13 cellular contexts compared by ENCODE assay signal in the genomic region with DNA sequence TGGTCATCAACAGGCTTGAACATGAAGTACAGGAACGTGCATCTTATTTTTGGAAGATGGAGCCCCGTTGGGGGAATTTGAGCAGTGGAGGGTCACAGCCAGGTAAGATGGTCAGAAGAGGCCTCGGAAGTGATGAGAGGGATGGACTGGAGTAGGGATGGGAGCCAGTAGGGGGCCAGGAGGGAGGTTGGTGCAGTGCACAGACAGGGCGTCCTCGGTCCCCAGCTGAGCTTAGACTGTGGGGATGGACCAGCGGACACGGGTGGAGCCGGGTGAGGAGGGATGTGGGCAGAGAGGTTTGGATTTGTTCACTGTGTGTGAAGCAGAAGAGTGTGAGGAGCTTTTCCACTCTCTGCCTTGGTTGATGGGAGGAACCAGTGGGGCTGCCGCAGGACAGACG. TPM values are rescaled to one million over a fixed set of nuclear protein-coding genes. Genes with fewer than 3 reads are reported as not detected.
DNase-seq lines count a peak whose midpoint lies in the region; ATAC-seq and TF ChIP-seq lines count a peak whose summit lies in the region.
"Had no signal": no experiment of that assay in that cellular context is flagged by ENCODE, and none has a peak within 500 bp of the region (broad histone marks: within the 10 kb centered on the region; RNA-seq: fewer than 3 reads in every experiment).

No MANE protein-coding gene starts in this region.

- BruUV-seq in Calu3 (replicated peaks; lab: Mats Ljungman, UMichigan) = no TSS peak

- DNase-seq in Calu3 = no peak
- no peak for DNase-seq in WTC11 (ENCODE audit: low spot score)
- no peak for DNase-seq in fibroblast of lung (ENCODE audit: low read depth in 2 of 2)
- DNase-seq in progenitor cell of endocrine pancreas (ENCODE audit: low spot score, unreplicated experiment) = no peak
- no peak for DNase-seq in stimulated activated CD8-positive, alpha-beta memory T cell treated with anti-CD3 and anti-CD28 coated beads, Interleukin-4, amount 100 ng/mL, for 48 hours
- DNase-seq in GM23248 = no peak
- DNase-seq in amniotic stem cell (lab: John Stamatoyannopoulos, UW) = no peak
- DNase-seq in Right ventricle myocardium superior = no peak
- DNase-seq: cortex of kidney, left ventricle myocardium inferior, NCI-H187 treated with DMSO at 0.1 percent for 48 hours, retina had no signal

- H3K27me3 Mint-ChIP-seq in Calu3 (ENCODE audit: unreplicated experiment) (no peaks in the 10 kb centered on the region), WTC11 (ENCODE audit: low read depth) (no peaks in the 10 kb centered on the region; the same call in 1 of the 2 replicates), progenitor cell of endocrine pancreas (no peaks in the 10 kb centered on the region)

- intact Hi-C loops in Calu3 (cut with micrococcal nuclease; ENCODE audit: unreplicated experiment) = no loop called here
- intact Hi-C loops in Right ventricle myocardium superior (cut with DNase I) = no loop called here

- 80% methylated on average over 10 of the region's 10 CpGs for WGBS in GM23248 (ENCODE audit: low coverage in 1 of 2, low lambda C conversion rate in 2 of 2, missing lambda C conversion rate in 2 of 2), 2 experiments

- H2AFZ ChIP-seq in fibroblast of lung (ENCODE audit: low read length) (no peak overlapping the region), GM23248 (no peak overlapping the region)

- peaks cover 32% of the 10 kb centered on the region for H3F3A ChIP-seq in GM23248 (ENCODE audit: insufficient read depth)

- H3K9me3 Mint-ChIP-seq in Calu3 (ENCODE audit: low read depth, unreplicated experiment) (no peaks in the 10 kb centered on the region), WTC11 (no peaks in the 10 kb centered on the region), progenitor cell of endocrine pancreas (ENCODE audit: low read depth) (no peaks in the 10 kb centered on the region)

- H3K27ac ChIP-seq in fibroblast of lung (ENCODE audit: insufficient read depth, low read length) (peak overlapping the region; percentile 61), GM23248 (no peak overlapping the region)

- peaks cover 29% of the 10 kb centered on the region for H3K79me2 ChIP-seq in fibroblast of lung (ENCODE audit: control insufficient read depth, insufficient read depth, low read length)
- H3K79me2 ChIP-seq in GM23248 (ENCODE audit: insufficient read depth) = peaks cover 62% of the 10 kb centered on the region

- H3K27ac Mint-ChIP-seq in Calu3 (ENCODE audit: unreplicated experiment) = peak overlapping the region; percentile 56
- H3K27ac Mint-ChIP-seq in WTC11 = peak overlapping the region; percentile 65
- H3K27ac Mint-ChIP-seq in progenitor cell of endocrine pancreas = peak overlapping the region; percentile 98

- H3K4me1 ChIP-seq in fibroblast of lung (ENCODE audit: control insufficient read depth, extremely low read depth, insufficient read depth, low read length) = peaks cover 26% of the 10 kb centered on the region
- H3K4me1 ChIP-seq in GM23248 (ENCODE audit: insufficient read depth) = peaks cover 11% of the 10 kb centered on the region

- POLR2A ChIA-PET in WTC11 (lab: Charles Lee) = no interaction called here

- H3K4me2 ChIP-seq in fibroblast of lung (ENCODE audit: extremely low read depth, insufficient read depth, low read length) (no peak overlapping the region), GM23248 (ENCODE audit: unreplicated experiment) (no peak overlapping the region)

- H3K9me3 ChIP-seq in fibroblast of lung (ENCODE audit: control insufficient read depth, insufficient read depth, low read depth, low read length) (no peaks in the 10 kb centered on the region), GM23248 (ENCODE audit: low read depth) (no peaks in the 10 kb centered on the region)
- H3K9me3 ChIP-seq: left ventricle myocardium inferior had no signal

- peaks cover 54% of the 10 kb centered on the region for H3K36me3 Mint-ChIP-seq in Calu3 (ENCODE audit: insufficient read depth, unreplicated experiment)
- H3K36me3 Mint-ChIP-seq in WTC11 = peaks cover 27% of the 10 kb centered on the region
- peaks cover 18% of the 10 kb centered on the region for H3K36me3 Mint-ChIP-seq in progenitor cell of endocrine pancreas (ENCODE audit: insufficient read depth)

- TF ChIP-seq CTCF in Calu3 (IDR thresholded peaks at IDR 0.05; ENCODE audit: unreplicated experiment) (no peak), WTC11 (IDR thresholded peaks at IDR 0.05) (no peak), fibroblast of lung (conservative IDR thresholded peaks at IDR 0.05 in 1 of 2, IDR thresholded peaks at IDR 0.05 in 1 of 2; ENCODE audit: low read depth in 1 of 2, low read length in 2 of 2) (no peak), progenitor cell of endocrine pancreas (IDR thresholded peaks at IDR 0.05; ENCODE audit: unreplicated experiment) (no peak)

- H3K4me3 Mint-ChIP-seq in Calu3 (ENCODE audit: low read depth, unreplicated experiment) = peak overlapping the region; percentile 37
- H3K4me3 Mint-ChIP-seq in WTC11 = no peak overlapping the region
- H3K4me3 Mint-ChIP-seq in progenitor cell of endocrine pancreas (ENCODE audit: low read depth) = peak overlapping the region; percentile 55

- no peaks in the 10 kb centered on the region for H3K27me3 ChIP-seq in fibroblast of lung (ENCODE audit: control insufficient read depth, insufficient read depth, low read length)
- H3K27me3 ChIP-seq in GM23248 (replicated peaks; ENCODE audit: insufficient read depth) = no peaks in the 10 kb centered on the region

- H3K9me2 ChIP-seq in GM23248 (ENCODE audit: insufficient read depth) = no peaks in the 10 kb centered on the region

- ATAC-seq in WTC11 (no peak), Right ventricle myocardium superior (ENCODE audit: poor library complexity) (no peak)

- peaks cover 20% of the 10 kb centered on the region for H3K36me3 ChIP-seq in fibroblast of lung (ENCODE audit: control insufficient read depth, insufficient read depth, low read length)
- H3K36me3 ChIP-seq in GM23248 (ENCODE audit: low read depth) = peaks cover 14% of the 10 kb centered on the region; the same call in 1 of the 2 replicates

- in situ Hi-C loops in GM23248 (cut with MboI) = no loop called here

- H4K20me1 ChIP-seq in fibroblast of lung (ENCODE audit: control insufficient read depth, extremely low read depth, insufficient read depth, low read length) (no peaks in the 10 kb centered on the region), GM23248 (ENCODE audit: insufficient read depth) (peaks cover 11% of the 10 kb centered on the region; the same call in 1 of the 2 replicates)

- H3K4me3 ChIP-seq in fibroblast of lung (replicated peaks in 1 of 4; ENCODE audit: control extremely low read depth in 1 of 4, insufficient read depth in 1 of 4, low read depth in 3 of 4, low read length in 4 of 4) = no peak overlapping the region
- H3K4me3 ChIP-seq in GM23248 = no peak overlapping the region
- H3K4me3 ChIP-seq: left ventricle myocardium inferior had no signal

- H3K9ac ChIP-seq in fibroblast of lung (ENCODE audit: insufficient read depth, low read length) (no peak overlapping the region), GM23248 (no peak overlapping the region)

- CTCF ChIA-PET in Calu3 (lab: Charles Lee) = interaction anchor here (0.8 to 2.4 kb wide), 5 partner anchors 11 to 418 kb away, joined by 3 to 14 read pairs (median 5); a partner anchor contains a TSS
- CTCF ChIA-PET in WTC11 (lab: Charles Lee) = interaction anchor here (1.2 to 1.4 kb wide), 2 partner anchors 20 to 55 kb away, joined by 5 read pairs; a partner anchor contains a TSS

- H3K4me1 Mint-ChIP-seq in Calu3 (ENCODE audit: low read depth, unreplicated experiment) (peaks cover 46% of the 10 kb centered on the region), WTC11 (peaks cover 20% of the 10 kb centered on the region), progenitor cell of endocrine pancreas (ENCODE audit: low read depth) (peaks cover 36% of the 10 kb centered on the region)

RNA-seq across cellular contexts. Expression of a gene that starts 10.6 kb away (rescaled TPM):
- total RNA-seq in Calu3 (2022) (825 and 841 TPM in 2 replicates), WTC11 (2021) (1,828 to 2,106 TPM (median 2,018 TPM) in 3 replicates), fibroblast of lung (2,583 and 2,622 TPM in 2 replicates), progenitor cell of endocrine pancreas (1,160 and 1,179 TPM in 2 replicates), Right ventricle myocardium superior (651 TPM)
- polyA plus RNA-seq in fibroblast of lung (1,242 and 1,509 TPM in 2 replicates), GM23248 (2016; fragmentation: Nextera tagmentation; extraction: Ambion mirVana) (395 and 404 TPM in 2 replicates)
- 2,144 and 2,333 TPM in 2 replicates for polyA plus RNA-seq in fibroblast of lung (2012)
- 789 and 917 TPM in 2 replicates for polyA minus RNA-seq in fibroblast of lung (ENCODE audit: low replicate concordance)
- total RNA-seq in GM23248 (2014; rRNA removed; shearing (Covaris generic)) = 1,319 and 1,498 TPM in 2 replicates

RNA-seq across cellular contexts. Expression of a gene that starts 11.6 kb away (rescaled TPM):
- total RNA-seq in Calu3 (2022) (not detected in 2 replicates), WTC11 (2021) (not detected in 3 replicates), fibroblast of lung (not detected in 2 replicates), progenitor cell of endocrine pancreas (0.50 TPM in 1 of 2 replicates, not detected in the other), Right ventricle myocardium superior (3.6 TPM)
- polyA plus RNA-seq in fibroblast of lung (not detected in 2 replicates), GM23248 (2016; fragmentation: Nextera tagmentation; extraction: Ambion mirVana) (0.13 and 0.53 TPM in 2 replicates)
- polyA plus RNA-seq in fibroblast of lung (2012) = 0.05 and 0.21 TPM in 2 replicates
- polyA minus RNA-seq in fibroblast of lung (ENCODE audit: low replicate concordance) = not detected in 2 replicates
- total RNA-seq in GM23248 (2014; rRNA removed; shearing (Covaris generic)) = not detected in 2 replicates
- total RNA-seq: HT1080 had no signal

RNA-seq across cellular contexts. Expression of a gene that starts 20.1 kb away (rescaled TPM):
- total RNA-seq in Calu3 (2022) = 52.2 and 53.0 TPM in 2 replicates
- 32.0 to 34.3 TPM (median 32.5 TPM) in 3 replicates for total RNA-seq in WTC11 (2021)
- 57.8 and 61.6 TPM in 2 replicates for total RNA-seq in fibroblast of lung
- 22.5 and 30.5 TPM in 2 replicates for polyA plus RNA-seq in fibroblast of lung
- 35.7 and 54.4 TPM in 2 replicates for polyA plus RNA-seq in fibroblast of lung (2012)
- polyA minus RNA-seq in fibroblast of lung (ENCODE audit: low replicate concordance) = 51.2 and 71.5 TPM in 2 replicates
- total RNA-seq in progenitor cell of endocrine pancreas = 38.6 and 39.7 TPM in 2 replicates
- total RNA-seq in GM23248 (2014; rRNA removed; shearing (Covaris generic)) = 102 and 105 TPM in 2 replicates
- polyA plus RNA-seq in GM23248 (2016; fragmentation: Nextera tagmentation; extraction: Ambion mirVana) = 90.0 TPM in 2 replicates
- total RNA-seq in Right ventricle myocardium superior = 14.3 TPM

RNA-seq across cellular contexts. Expression of a gene that starts 21.8 kb away (rescaled TPM):
- total RNA-seq in Calu3 (2022) = 287 and 323 TPM in 2 replicates
- total RNA-seq in WTC11 (2021) = 109 to 126 TPM (median 113 TPM) in 3 replicates
- total RNA-seq in fibroblast of lung = 25.2 and 41.1 TPM in 2 replicates
- polyA plus RNA-seq in fibroblast of lung = 28.6 and 42.0 TPM in 2 replicates
- polyA plus RNA-seq in fibroblast of lung (2012) = 80.8 and 130 TPM in 2 replicates
- 79.6 and 123 TPM in 2 replicates for polyA minus RNA-seq in fibroblast of lung (ENCODE audit: low replicate concordance)
- 91.5 and 99.1 TPM in 2 replicates for total RNA-seq in progenitor cell of endocrine pancreas
- 109 and 157 TPM in 2 replicates for total RNA-seq in GM23248 (2014; rRNA removed; shearing (Covaris generic))
- polyA plus RNA-seq in GM23248 (2016; fragmentation: Nextera tagmentation; extraction: Ambion mirVana) = 133 and 144 TPM in 2 replicates
- total RNA-seq in Right ventricle myocardium superior = 12.7 TPM

RNA-seq across cellular contexts. Expression of a gene that starts 31.4 kb away (rescaled TPM):
- total RNA-seq in Calu3 (2022) (not detected in 2 replicates), WTC11 (2021) (not detected in 3 replicates), fibroblast of lung (not detected in 2 replicates), progenitor cell of endocrine pancreas (not detected in 2 replicates), Right ventricle myocardium superior (1.8 TPM)
- polyA plus RNA-seq in fibroblast of lung (not detected in 2 replicates), GM23248 (2016; fragmentation: Nextera tagmentation; extraction: Ambion mirVana) (not detected in 2 replicates)
- 0.10 TPM in 1 of 2 replicates, not detected in the other for polyA plus RNA-seq in fibroblast of lung (2012)
- not detected in 2 replicates for polyA minus RNA-seq in fibroblast of lung (ENCODE audit: low replicate concordance)
- total RNA-seq in GM23248 (2014; rRNA removed; shearing (Covaris generic)) = not detected in 2 replicates
- total RNA-seq: HT1080 had no signal
